Comparison of ENCODE assay signal across 8 cellular contexts in genomic region chr10:45464958-45465567, GRCh38.
DNase-seq lines count a peak whose midpoint lies in the region; ATAC-seq and TF ChIP-seq lines count a peak whose summit lies in the region.

No MANE protein-coding gene starts in this region.

- H3K4me3 Mint-ChIP-seq in T-cell = no peak overlapping the region
- no peak overlapping the region for H3K4me3 Mint-ChIP-seq in activated naive CD8-positive, alpha-beta T cell treated with anti-CD3 and anti-CD28 coated beads, Interleukin-2, amount 50 U/mL, for 24 hours

- H3K36me3 Mint-ChIP-seq in T-cell = peaks cover 27% of the 10 kb centered on the region
- H3K36me3 Mint-ChIP-seq in activated naive CD8-positive, alpha-beta T cell treated with anti-CD3 and anti-CD28 coated beads, Interleukin-2, amount 50 U/mL, for 24 hours (ENCODE audit: low read depth) = no peaks in the 10 kb centered on the region

- H3K4me1 Mint-ChIP-seq in T-cell = peaks cover 24 to 50% (median 43%) of the 10 kb centered on the region in 3 donors
- H3K4me1 Mint-ChIP-seq in activated naive CD8-positive, alpha-beta T cell treated with anti-CD3 and anti-CD28 coated beads, Interleukin-2, amount 50 U/mL, for 24 hours = peaks cover 51% of the 10 kb centered on the region

- DNase-seq in Daoy (ENCODE audit: low read depth) (peak; percentile 63), T-cell (peak; percentile 44 to 80 (median 70)), left cardiac atrium (peak; percentile 80), retinal pigment epithelial cell (ENCODE audit: low read depth) (peak; percentile 9), NCI-H187 treated with DMSO at 0.1 percent for 48 hours (lab: John Stamatoyannopoulos, UW) (no peak)
- peak; percentile 82 for DNase-seq in activated naive CD8-positive, alpha-beta T cell treated with anti-CD3 and anti-CD28 coated beads, Interleukin-2, amount 50 U/mL, for 24 hours

- CTCF ChIA-PET in T-cell (lab: Charles Lee) = interaction anchor here (0.5 to 1.5 kb wide), 9 partner anchors 12 to 508 kb away, joined by 3 to 6 read pairs (median 4); partner anchors contain the start of gene ZFAND4 (in 1 of the 2)

- no peaks in the 10 kb centered on the region for H3K9me3 Mint-ChIP-seq in T-cell
- no peaks in the 10 kb centered on the region for H3K9me3 Mint-ChIP-seq in activated naive CD8-positive, alpha-beta T cell treated with anti-CD3 and anti-CD28 coated beads, Interleukin-2, amount 50 U/mL, for 24 hours

- intact Hi-C loops in left cardiac atrium (cut with DNase I) = loop anchor here in 1 of 2 donors (1.0 to 10.0 kb wide), 2 partner anchors 207 to 210 kb away; partner anchors contain the start of gene ZFAND4

- no peak overlapping the region for H3K27ac Mint-ChIP-seq in T-cell
- no peak overlapping the region for H3K27ac Mint-ChIP-seq in activated naive CD8-positive, alpha-beta T cell treated with anti-CD3 and anti-CD28 coated beads, Interleukin-2, amount 50 U/mL, for 24 hours

- POLR2A ChIA-PET in T-cell (lab: Charles Lee) = no interaction called here

- no peak overlapping the region for H3K4me3 ChIP-seq in retinal pigment epithelial cell (ENCODE audit: low read length)

- peak; percentile 97 for TF ChIP-seq CTCF in retinal pigment epithelial cell (conservative IDR thresholded peaks at IDR 0.05; ENCODE audit: low read depth, low read length)

- TF ChIP-seq EP300 in Ishikawa (IDR thresholded peaks at IDR 0.05; ENCODE audit: borderline replicate concordance) = no peak

- peak; percentile 93 for TF ChIP-seq RAD21 in Ishikawa (IDR thresholded peaks at IDR 0.05; ENCODE audit: low read depth)

- no peaks in the 10 kb centered on the region for H3K27me3 Mint-ChIP-seq in T-cell
- no peaks in the 10 kb centered on the region for H3K27me3 Mint-ChIP-seq in activated naive CD8-positive, alpha-beta T cell treated with anti-CD3 and anti-CD28 coated beads, Interleukin-2, amount 50 U/mL, for 24 hours

- ATAC-seq in GM21447 (IDR thresholded peaks at IDR 0.05; ENCODE audit: unreplicated experiment) = peak; percentile 36
- peak; percentile 89 to 97 (median 95) for ATAC-seq in T-cell (replicated peaks in 1 of 4)
- peak; percentile 93 for ATAC-seq in activated naive CD8-positive, alpha-beta T cell treated with anti-CD3 and anti-CD28 coated beads, Interleukin-2, amount 50 U/mL, for 24 hours
- peak; percentile 93 to 95 for ATAC-seq in left cardiac atrium

TF ChIP-seq in Ishikawa, 13 proteins besides CTCF, POLR2A, EP300 and RAD21:
- no peak for TF ChIP-seq MAX (IDR thresholded peaks at IDR 0.05)
- TF ChIP-seq FOXM1 (IDR thresholded peaks at IDR 0.05; ENCODE audit: borderline replicate concordance, low read depth) = no peak

Comparison
In these comparisons a context has a peak if more than half of its experiments do, and no peak if none do; other contexts are left out.
1. ATAC-seq: peak in every context shown above with its lines; median percentile 95 in T-cell; 94 in left cardiac atrium; 93 in activated naive CD8-positive, alpha-beta T cell treated with anti-CD3 and anti-CD28 coated beads, Interleukin-2, amount 50 U/mL, for 24 hours; 36 in GM21447.